1 cellular context compared by ENCODE assay signal in the genomic region with DNA sequence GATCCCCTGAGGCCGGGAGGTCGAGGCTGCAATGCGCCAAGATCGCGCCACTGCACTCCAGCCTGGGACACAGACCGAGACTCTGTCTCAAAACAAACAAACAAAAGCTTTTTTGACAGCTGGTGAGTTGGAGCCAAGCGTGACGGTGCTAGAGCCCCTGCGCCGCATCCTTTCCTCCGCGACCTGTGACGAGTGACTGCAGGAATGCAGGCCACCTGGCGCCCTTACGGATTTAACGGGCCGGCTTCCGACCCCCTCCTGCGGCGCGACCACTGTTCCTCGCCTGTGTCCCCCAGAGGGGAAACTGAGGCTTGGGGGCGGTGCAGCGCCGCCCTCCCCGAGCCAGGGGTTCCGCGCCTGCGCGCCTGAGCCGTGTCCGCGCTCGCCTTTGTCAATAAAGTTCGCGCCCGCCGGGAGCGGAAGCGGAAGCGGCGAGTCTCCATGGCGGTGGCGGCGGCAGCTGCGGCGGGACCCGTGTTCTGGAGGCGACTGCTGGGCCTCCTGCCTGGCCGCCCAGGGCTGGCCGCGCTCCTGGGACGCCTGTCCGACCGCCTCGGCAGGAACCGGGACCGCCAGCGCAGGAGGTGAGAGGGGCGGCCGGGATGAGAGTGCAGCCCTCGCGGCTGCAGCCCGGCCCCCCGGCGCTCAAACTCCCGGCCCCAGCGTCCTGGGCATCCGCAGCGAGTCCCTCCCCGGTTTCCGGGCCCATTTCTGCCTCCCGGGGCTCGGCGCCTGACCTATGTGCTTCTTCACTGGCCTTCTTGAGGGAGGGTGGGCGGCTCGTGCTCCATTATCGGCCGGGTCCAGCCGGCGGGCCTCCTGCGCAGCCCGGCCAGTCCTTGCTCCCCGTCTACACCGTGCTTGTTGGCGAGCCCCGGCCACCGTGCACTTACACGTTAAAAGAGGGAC.
TF ChIP-seq lines count a peak whose summit lies in the region.

A gene with protein sequence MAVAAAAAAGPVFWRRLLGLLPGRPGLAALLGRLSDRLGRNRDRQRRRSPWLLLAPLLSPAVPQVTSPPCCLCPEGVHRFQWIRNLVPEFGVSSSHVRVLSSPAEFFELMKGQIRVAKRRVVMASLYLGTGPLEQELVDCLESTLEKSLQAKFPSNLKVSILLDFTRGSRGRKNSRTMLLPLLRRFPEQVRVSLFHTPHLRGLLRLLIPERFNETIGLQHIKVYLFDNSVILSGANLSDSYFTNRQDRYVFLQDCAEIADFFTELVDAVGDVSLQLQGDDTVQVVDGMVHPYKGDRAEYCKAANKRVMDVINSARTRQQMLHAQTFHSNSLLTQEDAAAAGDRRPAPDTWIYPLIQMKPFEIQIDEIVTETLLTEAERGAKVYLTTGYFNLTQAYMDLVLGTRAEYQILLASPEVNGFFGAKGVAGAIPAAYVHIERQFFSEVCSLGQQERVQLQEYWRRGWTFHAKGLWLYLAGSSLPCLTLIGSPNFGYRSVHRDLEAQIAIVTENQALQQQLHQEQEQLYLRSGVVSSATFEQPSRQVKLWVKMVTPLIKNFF (plus strand): TSS at position 425 of the 909 bp plus-strand sequence. CDS start 17 bp downstream, at position 442.

TF ChIP-seq in HepG2, 621 proteins besides CTCF, POLR2A, EP300 and RAD21 (continued from another document and continues in another):
- TF ChIP-seq, protein P1, sequence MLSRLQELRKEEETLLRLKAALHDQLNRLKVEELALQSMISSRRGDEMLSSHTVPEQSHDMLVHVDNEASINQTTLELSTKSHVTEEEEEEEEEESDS (CRISPR knock-in tag; IDR thresholded peaks at IDR 0.05; ENCODE audit: borderline replicate concordance) = no peak
- TF ChIP-seq, protein P2, sequence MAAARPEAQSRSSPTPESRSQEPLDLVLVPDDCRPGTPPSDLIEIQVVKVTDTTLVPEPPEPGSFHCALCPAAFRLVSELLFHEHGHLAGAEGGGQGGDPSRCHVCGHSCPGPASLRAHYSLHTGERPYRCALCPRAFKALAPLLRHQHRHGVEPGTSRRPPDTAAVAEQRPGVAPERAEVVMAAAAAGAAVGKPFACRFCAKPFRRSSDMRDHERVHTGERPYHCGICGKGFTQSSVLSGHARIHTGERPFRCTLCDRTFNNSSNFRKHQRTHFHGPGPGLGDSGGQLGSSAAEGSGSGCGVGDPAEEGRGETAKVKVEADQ (CRISPR knock-in tag; IDR thresholded peaks at IDR 0.05; ENCODE audit: borderline replicate concordance) = peak; percentile 98; the same call in 1 of the 2 replicates
- peak; percentile 94 for TF ChIP-seq ZNF556 (CRISPR knock-in tag; IDR thresholded peaks at IDR 0.05; ENCODE audit: borderline replicate concordance)
- TF ChIP-seq ZNF792 (CRISPR knock-in tag; IDR thresholded peaks at IDR 0.05) = peak; percentile 90
- TF ChIP-seq, protein P3, sequence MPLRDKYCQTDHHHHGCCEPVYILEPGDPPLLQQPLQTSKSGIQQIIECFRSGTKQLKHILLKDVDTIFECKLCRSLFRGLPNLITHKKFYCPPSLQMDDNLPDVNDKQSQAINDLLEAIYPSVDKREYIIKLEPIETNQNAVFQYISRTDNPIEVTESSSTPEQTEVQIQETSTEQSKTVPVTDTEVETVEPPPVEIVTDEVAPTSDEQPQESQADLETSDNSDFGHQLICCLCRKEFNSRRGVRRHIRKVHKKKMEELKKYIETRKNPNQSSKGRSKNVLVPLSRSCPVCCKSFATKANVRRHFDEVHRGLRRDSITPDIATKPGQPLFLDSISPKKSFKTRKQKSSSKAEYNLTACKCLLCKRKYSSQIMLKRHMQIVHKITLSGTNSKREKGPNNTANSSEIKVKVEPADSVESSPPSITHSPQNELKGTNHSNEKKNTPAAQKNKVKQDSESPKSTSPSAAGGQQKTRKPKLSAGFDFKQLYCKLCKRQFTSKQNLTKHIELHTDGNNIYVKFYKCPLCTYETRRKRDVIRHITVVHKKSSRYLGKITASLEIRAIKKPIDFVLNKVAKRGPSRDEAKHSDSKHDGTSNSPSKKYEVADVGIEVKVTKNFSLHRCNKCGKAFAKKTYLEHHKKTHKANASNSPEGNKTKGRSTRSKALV (CRISPR knock-in tag; IDR thresholded peaks at IDR 0.05) = no peak
- no peak for TF ChIP-seq EZH2 (conservative IDR thresholded peaks at IDR 0.05; ENCODE audit: low read depth, low read length)
- TF ChIP-seq CHD2 (IDR thresholded peaks at IDR 0.05; ENCODE audit: low read depth, low read length) = no peak
- TF ChIP-seq ZBTB7A (CRISPR knock-in tag; IDR thresholded peaks at IDR 0.05) = peak; percentile 75
- TF ChIP-seq PHF20 (CRISPR knock-in tag; IDR thresholded peaks at IDR 0.05) = peak; percentile 99
- TF ChIP-seq FOSL2 (CRISPR knock-in tag; IDR thresholded peaks at IDR 0.05) = peak; percentile 68
- TF ChIP-seq, protein P4, sequence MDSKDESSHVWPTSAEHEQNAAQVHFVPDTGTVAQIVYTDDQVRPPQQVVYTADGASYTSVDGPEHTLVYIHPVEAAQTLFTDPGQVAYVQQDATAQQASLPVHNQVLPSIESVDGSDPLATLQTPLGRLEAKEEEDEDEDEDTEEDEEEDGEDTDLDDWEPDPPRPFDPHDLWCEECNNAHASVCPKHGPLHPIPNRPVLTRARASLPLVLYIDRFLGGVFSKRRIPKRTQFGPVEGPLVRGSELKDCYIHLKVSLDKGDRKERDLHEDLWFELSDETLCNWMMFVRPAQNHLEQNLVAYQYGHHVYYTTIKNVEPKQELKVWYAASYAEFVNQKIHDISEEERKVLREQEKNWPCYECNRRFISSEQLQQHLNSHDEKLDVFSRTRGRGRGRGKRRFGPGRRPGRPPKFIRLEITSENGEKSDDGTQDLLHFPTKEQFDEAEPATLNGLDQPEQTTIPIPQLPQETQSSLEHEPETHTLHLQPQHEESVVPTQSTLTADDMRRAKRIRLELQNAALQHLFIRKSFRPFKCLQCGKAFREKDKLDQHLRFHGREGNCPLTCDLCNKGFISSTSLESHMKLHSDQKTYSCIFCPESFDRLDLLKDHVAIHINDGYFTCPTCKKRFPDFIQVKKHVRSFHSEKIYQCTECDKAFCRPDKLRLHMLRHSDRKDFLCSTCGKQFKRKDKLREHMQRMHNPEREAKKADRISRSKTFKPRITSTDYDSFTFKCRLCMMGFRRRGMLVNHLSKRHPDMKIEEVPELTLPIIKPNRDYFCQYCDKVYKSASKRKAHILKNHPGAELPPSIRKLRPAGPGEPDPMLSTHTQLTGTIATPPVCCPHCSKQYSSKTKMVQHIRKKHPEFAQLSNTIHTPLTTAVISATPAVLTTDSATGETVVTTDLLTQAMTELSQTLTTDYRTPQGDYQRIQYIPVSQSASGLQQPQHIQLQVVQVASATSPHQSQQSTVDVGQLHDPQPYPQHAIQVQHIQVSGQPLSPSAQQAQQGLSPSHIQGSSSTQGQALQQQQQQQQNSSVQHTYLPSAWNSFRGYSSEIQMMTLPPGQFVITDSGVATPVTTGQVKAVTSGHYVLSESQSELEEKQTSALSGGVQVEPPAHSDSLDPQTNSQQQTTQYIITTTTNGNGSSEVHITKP (CRISPR knock-in tag; IDR thresholded peaks at IDR 0.05; ENCODE audit: low read depth) = no peak
- peak; percentile 73 for TF ChIP-seq ARNT2 (CRISPR knock-in tag; IDR thresholded peaks at IDR 0.05; ENCODE audit: low read depth)
- peak; percentile 35 for TF ChIP-seq PHF5A (CRISPR knock-in tag; IDR thresholded peaks at IDR 0.05; ENCODE audit: low read depth, unreplicated experiment)
- TF ChIP-seq MAFG (CRISPR knock-in tag; IDR thresholded peaks at IDR 0.05) = no peak
- TF ChIP-seq ZNF337 (CRISPR knock-in tag; IDR thresholded peaks at IDR 0.05; ENCODE audit: borderline replicate concordance, low read depth) = 0 out of 2 replicates have a peak, but pooled peaks have one; percentile 63
- TF ChIP-seq, protein P5, sequence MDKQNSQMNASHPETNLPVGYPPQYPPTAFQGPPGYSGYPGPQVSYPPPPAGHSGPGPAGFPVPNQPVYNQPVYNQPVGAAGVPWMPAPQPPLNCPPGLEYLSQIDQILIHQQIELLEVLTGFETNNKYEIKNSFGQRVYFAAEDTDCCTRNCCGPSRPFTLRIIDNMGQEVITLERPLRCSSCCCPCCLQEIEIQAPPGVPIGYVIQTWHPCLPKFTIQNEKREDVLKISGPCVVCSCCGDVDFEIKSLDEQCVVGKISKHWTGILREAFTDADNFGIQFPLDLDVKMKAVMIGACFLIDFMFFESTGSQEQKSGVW (CRISPR knock-in tag; IDR thresholded peaks at IDR 0.05; ENCODE audit: borderline replicate concordance) = no peak; the same call in 1 of the 2 replicates
- TF ChIP-seq, protein P6, sequence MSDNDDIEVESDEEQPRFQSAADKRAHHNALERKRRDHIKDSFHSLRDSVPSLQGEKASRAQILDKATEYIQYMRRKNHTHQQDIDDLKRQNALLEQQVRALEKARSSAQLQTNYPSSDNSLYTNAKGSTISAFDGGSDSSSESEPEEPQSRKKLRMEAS (IDR thresholded peaks at IDR 0.05) = peak; percentile 87
- peak; percentile 95 for TF ChIP-seq ELF3 (CRISPR knock-in tag; IDR thresholded peaks at IDR 0.05)
- TF ChIP-seq, protein P7, sequence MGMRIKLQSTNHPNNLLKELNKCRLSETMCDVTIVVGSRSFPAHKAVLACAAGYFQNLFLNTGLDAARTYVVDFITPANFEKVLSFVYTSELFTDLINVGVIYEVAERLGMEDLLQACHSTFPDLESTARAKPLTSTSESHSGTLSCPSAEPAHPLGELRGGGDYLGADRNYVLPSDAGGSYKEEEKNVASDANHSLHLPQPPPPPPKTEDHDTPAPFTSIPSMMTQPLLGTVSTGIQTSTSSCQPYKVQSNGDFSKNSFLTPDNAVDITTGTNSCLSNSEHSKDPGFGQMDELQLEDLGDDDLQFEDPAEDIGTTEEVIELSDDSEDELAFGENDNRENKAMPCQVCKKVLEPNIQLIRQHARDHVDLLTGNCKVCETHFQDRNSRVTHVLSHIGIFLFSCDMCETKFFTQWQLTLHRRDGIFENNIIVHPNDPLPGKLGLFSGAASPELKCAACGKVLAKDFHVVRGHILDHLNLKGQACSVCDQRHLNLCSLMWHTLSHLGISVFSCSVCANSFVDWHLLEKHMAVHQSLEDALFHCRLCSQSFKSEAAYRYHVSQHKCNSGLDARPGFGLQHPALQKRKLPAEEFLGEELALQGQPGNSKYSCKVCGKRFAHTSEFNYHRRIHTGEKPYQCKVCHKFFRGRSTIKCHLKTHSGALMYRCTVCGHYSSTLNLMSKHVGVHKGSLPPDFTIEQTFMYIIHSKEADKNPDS (CRISPR knock-in tag; IDR thresholded peaks at IDR 0.05) = no peak
- TF ChIP-seq SETDB1 (CRISPR knock-in tag; IDR thresholded peaks at IDR 0.05; ENCODE audit: borderline replicate concordance) = no peak
- no peak for TF ChIP-seq NKX3-1 (CRISPR knock-in tag; IDR thresholded peaks at IDR 0.05)
- TF ChIP-seq, protein P8, sequence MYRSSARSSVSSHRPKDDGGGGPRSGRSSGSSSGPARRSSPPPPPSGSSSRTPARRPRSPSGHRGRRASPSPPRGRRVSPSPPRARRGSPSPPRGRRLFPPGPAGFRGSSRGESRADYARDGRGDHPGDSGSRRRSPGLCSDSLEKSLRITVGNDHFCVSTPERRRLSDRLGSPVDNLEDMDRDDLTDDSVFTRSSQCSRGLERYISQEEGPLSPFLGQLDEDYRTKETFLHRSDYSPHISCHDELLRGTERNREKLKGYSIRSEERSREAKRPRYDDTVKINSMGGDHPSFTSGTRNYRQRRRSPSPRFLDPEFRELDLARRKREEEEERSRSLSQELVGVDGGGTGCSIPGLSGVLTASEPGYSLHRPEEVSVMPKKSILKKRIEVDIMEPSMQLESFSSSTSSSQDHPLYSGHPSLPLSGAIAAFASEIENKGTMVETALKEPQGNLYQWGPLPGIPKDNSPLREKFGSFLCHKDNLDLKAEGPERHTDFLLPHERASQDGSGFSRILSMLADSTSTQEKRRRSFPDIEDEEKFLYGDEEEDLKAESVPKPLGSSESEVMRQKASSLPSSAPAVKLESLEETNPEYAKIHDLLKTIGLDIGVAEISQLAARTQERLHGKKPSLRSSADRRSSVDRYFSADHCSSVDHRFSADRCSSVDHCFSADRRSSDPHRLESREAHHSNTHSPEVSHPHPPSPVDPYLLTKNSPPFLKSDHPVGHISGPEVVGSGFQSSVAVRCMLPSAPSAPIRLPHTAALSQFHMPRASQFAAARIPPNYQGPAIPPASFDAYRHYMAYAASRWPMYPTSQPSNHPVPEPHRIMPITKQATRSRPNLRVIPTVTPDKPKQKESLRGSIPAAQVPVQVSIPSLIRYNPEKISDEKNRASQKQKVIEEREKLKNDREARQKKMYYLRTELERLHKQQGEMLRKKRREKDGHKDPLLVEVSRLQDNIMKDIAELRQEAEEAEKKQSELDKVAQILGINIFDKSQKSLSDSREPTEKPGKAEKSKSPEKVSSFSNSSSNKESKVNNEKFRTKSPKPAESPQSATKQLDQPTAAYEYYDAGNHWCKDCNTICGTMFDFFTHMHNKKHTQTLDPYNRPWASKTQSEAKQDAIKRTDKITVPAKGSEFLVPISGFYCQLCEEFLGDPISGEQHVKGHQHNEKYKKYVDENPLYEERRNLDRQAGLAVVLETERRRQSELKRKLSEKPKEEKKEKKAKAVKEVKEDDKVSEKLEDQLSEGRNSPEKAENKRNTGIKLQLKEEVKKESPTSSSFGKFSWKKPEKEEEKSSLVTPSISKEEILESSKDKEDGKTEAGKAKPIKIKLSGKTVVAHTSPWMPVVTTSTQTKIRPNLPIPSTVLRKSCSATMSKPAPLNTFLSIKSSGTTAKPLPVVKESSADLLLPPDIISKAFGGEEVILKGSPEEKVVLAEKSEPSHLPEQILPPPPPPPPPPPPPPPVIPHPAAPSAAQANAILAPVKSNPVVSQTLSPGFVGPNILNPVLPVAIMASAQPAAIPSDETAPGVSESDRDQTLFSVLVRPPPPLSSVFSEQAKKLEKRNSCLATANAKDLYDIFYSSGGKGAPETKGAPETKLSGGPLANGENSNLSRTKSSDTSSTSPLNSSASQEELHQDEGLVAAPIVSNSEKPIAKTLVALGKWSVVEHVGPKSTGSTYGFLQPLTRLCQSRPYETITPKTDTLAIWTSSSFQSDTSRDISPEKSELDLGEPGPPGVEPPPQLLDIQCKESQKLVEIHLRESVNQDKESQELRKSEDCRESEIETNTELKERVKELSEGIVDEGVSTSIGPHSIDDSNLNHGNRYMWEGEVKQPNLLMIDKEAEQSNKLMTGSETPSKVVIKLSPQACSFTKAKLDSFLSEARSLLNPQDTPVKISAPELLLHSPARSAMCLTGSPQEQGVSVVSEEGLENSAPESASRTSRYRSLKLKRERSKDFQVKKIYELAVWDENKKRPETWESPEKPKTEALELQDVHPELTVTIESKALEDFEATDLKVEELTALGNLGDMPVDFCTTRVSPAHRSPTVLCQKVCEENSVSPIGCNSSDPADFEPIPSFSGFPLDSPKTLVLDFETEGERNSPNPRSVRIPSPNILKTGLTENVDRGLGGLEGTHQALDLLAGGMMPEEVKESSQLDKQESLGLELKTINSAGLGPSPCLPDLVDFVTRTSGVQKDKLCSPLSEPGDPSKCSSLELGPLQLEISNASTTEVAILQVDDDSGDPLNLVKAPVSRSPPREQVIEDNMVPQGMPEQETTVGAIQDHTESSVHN (CRISPR knock-in tag; IDR thresholded peaks at IDR 0.05) = peak; percentile 69; the same call in 1 of the 2 replicates
- peak; percentile 84 for TF ChIP-seq SIN3B (IDR thresholded peaks at IDR 0.05; ENCODE audit: low read length)
